In genomic region chr12:42421844-42422779, GRCh38 we compare ENCODE assay signal across 8 cellular contexts.
DNase-seq lines count a peak whose midpoint lies in the region; ATAC-seq, FAIRE-seq and TF ChIP-seq lines count a peak whose summit lies in the region.

No MANE protein-coding gene starts in this region.

- TF ChIP-seq POLR2A in lower leg skin (IDR thresholded peaks at IDR 0.05), result no peak

- intact Hi-C loops in lower leg skin (cut with DNase I; ENCODE audit: low total_unique reads), result no loop called here

- H3K4me3 ChIP-seq in skeletal muscle cell (ENCODE audit: low read depth, low read length) (no peak overlapping the region), lower leg skin (ENCODE audit: low read depth, poor library complexity, severe bottlenecking) (no peak overlapping the region)

- no peak for FAIRE-seq in D721Med (lab: Jason Lieb, UNC)

- WGBS in lower leg skin, 2 donors, result 76 to 77% methylated on average over 3 of the region's 3 CpGs

- TF ChIP-seq CTCF in lower leg skin (IDR thresholded peaks at IDR 0.05), result no peak
- no peak for TF ChIP-seq CTCF in D721Med (IDR thresholded peaks at IDR 0.05; ENCODE audit: insufficient read depth, missing control alignments)

- peak; percentile 89 for ATAC-seq in HG03025 (IDR thresholded peaks at IDR 0.05; ENCODE audit: low FRiP score, unreplicated experiment)

- peak; percentile 13 for DNase-seq in SIG-M5 treated with dmso at 0.1 percent for 504 hours (lab: John Stamatoyannopoulos, UW; ENCODE audit: unreplicated experiment)
- no peak for DNase-seq in SIG-M5 (lab: John Stamatoyannopoulos, UW)
- DNase-seq in astrocyte of the hippocampus (ENCODE audit: low read depth, low spot score), result peak; percentile 39
- DNase-seq in skeletal muscle cell (ENCODE audit: low read depth), result peak; percentile 52
- no peak for DNase-seq in amygdala (lab: John Stamatoyannopoulos, UW)
- no peak for DNase-seq in lower leg skin (ENCODE audit: low spot score in 2 of 2)
- DNase-seq in D721Med (ENCODE audit: insufficient read length, low spot score), result no peak

Comparison
In these comparisons a context has a peak if more than half of its experiments do, and no peak if none do; other contexts are left out.
1. DNase-seq: peak in SIG-M5 treated with dmso at 0.1 percent for 504 hours (single experiment), astrocyte of the hippocampus (single experiment) and skeletal muscle cell (single experiment); none in SIG-M5 (single experiment), amygdala (0 of 56), lower leg skin (0 of 2) and D721Med (single experiment).